In genomic region chr2:102141011-102141914, GRCh38 we compare ENCODE assay signal across 9 cellular contexts. TPM values are rescaled to one million over a fixed set of nuclear protein-coding genes. Genes with fewer than 3 reads are reported as not detected.
A peak's percentile ranks its signal among the peaks of the same experiment; 100 is the strongest.
DNase-seq lines count a peak whose midpoint lies in the region; ATAC-seq and TF ChIP-seq lines count a peak whose summit lies in the region.
"Had no signal": no experiment of that assay in that cellular context is flagged by ENCODE, and none has a peak within 500 bp of the region (broad histone marks: within the 10 kb centered on the region; RNA-seq: fewer than 3 reads in every experiment).

No MANE protein-coding gene starts in this region.

- no peak overlapping the region for H3K27ac Mint-ChIP-seq in activated naive CD8-positive, alpha-beta T cell
- no peak overlapping the region for H3K27ac Mint-ChIP-seq in activated naive CD8-positive, alpha-beta T cell treated with anti-CD3 and anti-CD28 coated beads, Interleukin-2, amount 50 U/mL, for 24 hours
- no peak overlapping the region for H3K27ac Mint-ChIP-seq in endothelial cell (ENCODE audit: unreplicated experiment)

- H3K36me3 Mint-ChIP-seq in activated naive CD8-positive, alpha-beta T cell = peaks cover 20% of the 10 kb centered on the region
- peaks cover 49% of the 10 kb centered on the region for H3K36me3 Mint-ChIP-seq in activated naive CD8-positive, alpha-beta T cell treated with anti-CD3 and anti-CD28 coated beads, Interleukin-2, amount 50 U/mL, for 24 hours (ENCODE audit: low read depth)
- H3K36me3 Mint-ChIP-seq in endothelial cell (ENCODE audit: low read depth, unreplicated experiment) = peaks cover 14% of the 10 kb centered on the region

- no peak for TF ChIP-seq CTCF in endothelial cell (IDR thresholded peaks at IDR 0.05; ENCODE audit: unreplicated experiment)

- peak overlapping the region; percentile 56 for H3K27ac ChIP-seq in urinary bladder (ENCODE audit: low read depth)

- no peak for DNase-seq in activated naive CD8-positive, alpha-beta T cell treated with anti-CD3 and anti-CD28 coated beads, Interleukin-2, amount 50 U/mL, for 24 hours
- no peak for DNase-seq in endothelial cell (ENCODE audit: low spot score)
- peak; percentile 79 for DNase-seq in myocyte (ENCODE audit: low read depth)
- DNase-seq in NCI-H1092 treated with DMSO at 0.1 percent for 48 hours (lab: John Stamatoyannopoulos, UW) = no peak
- DNase-seq in NCI-H446 treated with DMSO at 0.1 percent for 48 hours (lab: John Stamatoyannopoulos, UW) = no peak

- H3K9me3 Mint-ChIP-seq in activated naive CD8-positive, alpha-beta T cell (ENCODE audit: low read depth) = peaks cover 6% of the 10 kb centered on the region
- H3K9me3 Mint-ChIP-seq in activated naive CD8-positive, alpha-beta T cell treated with anti-CD3 and anti-CD28 coated beads, Interleukin-2, amount 50 U/mL, for 24 hours = peaks cover 53% of the 10 kb centered on the region
- peaks cover 11% of the 10 kb centered on the region for H3K9me3 Mint-ChIP-seq in endothelial cell (ENCODE audit: unreplicated experiment)

- H3K36me3 ChIP-seq in urinary bladder (ENCODE audit: insufficient read depth) = no peaks in the 10 kb centered on the region

- peaks cover 39% of the 10 kb centered on the region for H3K4me1 Mint-ChIP-seq in activated naive CD8-positive, alpha-beta T cell (ENCODE audit: low read depth)
- peaks cover 57% of the 10 kb centered on the region for H3K4me1 Mint-ChIP-seq in activated naive CD8-positive, alpha-beta T cell treated with anti-CD3 and anti-CD28 coated beads, Interleukin-2, amount 50 U/mL, for 24 hours
- H3K4me1 Mint-ChIP-seq in endothelial cell (ENCODE audit: unreplicated experiment) = peaks cover 7% of the 10 kb centered on the region

- no peak for ATAC-seq in activated naive CD8-positive, alpha-beta T cell treated with anti-CD3 and anti-CD28 coated beads, Interleukin-2, amount 50 U/mL, for 24 hours
- ATAC-seq in GM21423 (IDR thresholded peaks at IDR 0.05; ENCODE audit: unreplicated experiment) = no peak

- H3K4me3 ChIP-seq in urinary bladder (ENCODE audit: low read depth, low read length) = peak overlapping the region; percentile 19

- peaks cover 8% of the 10 kb centered on the region for H3K27me3 Mint-ChIP-seq in activated naive CD8-positive, alpha-beta T cell
- H3K27me3 Mint-ChIP-seq in activated naive CD8-positive, alpha-beta T cell treated with anti-CD3 and anti-CD28 coated beads, Interleukin-2, amount 50 U/mL, for 24 hours = peaks cover 43% of the 10 kb centered on the region
- peaks cover 19% of the 10 kb centered on the region for H3K27me3 Mint-ChIP-seq in endothelial cell (ENCODE audit: unreplicated experiment)

- H3K4me1 ChIP-seq in urinary bladder (ENCODE audit: insufficient read depth) = no peaks in the 10 kb centered on the region

- 54% methylated on average over 13 of the region's 13 CpGs for WGBS in urinary bladder

- H3K4me3 Mint-ChIP-seq in activated naive CD8-positive, alpha-beta T cell = peak overlapping the region; percentile 68
- no peak overlapping the region for H3K4me3 Mint-ChIP-seq in activated naive CD8-positive, alpha-beta T cell treated with anti-CD3 and anti-CD28 coated beads, Interleukin-2, amount 50 U/mL, for 24 hours
- peak overlapping the region; percentile 80 for H3K4me3 Mint-ChIP-seq in endothelial cell (ENCODE audit: unreplicated experiment)

RNA-seq across cellular contexts. Expression of gene IL1R1, which starts 1.3 kb away (rescaled TPM):
- 1.0 TPM for total RNA-seq in endothelial cell (ENCODE audit: unreplicated experiment)
- 12.9 and 13.9 TPM in 2 replicates for total RNA-seq in myocyte
- polyA plus RNA-seq in myocyte (2012) = 5.9 TPM
- 34.9 TPM for total RNA-seq in urinary bladder
- 72.7 TPM for polyA plus RNA-seq in urinary bladder

RNA-seq across cellular contexts. Expression of gene IL1RL2, which starts 45.6 kb away (rescaled TPM):
- not detected for total RNA-seq in endothelial cell (ENCODE audit: unreplicated experiment)
- total RNA-seq in myocyte = 0.11 TPM in 1 of 2 replicates, not detected in the other
- polyA plus RNA-seq in myocyte (2012) = 0.25 TPM
- 0.90 TPM for total RNA-seq in urinary bladder
- 0.33 TPM for polyA plus RNA-seq in urinary bladder
- total RNA-seq: NCI-H460 had no signal
